In genomic region chr3:158668506-158668905, GRCh38 we compare ENCODE assay signal across 26 cellular contexts. TPM values are rescaled to one million over a fixed set of nuclear protein-coding genes. Genes with fewer than 3 reads are reported as not detected.
A peak's percentile ranks its signal among the peaks of the same experiment; 100 is the strongest.
DNase-seq lines count a peak whose midpoint lies in the region; ATAC-seq and TF ChIP-seq lines count a peak whose summit lies in the region.
"Had no signal": no experiment of that assay in that cellular context is flagged by ENCODE, and none has a peak within 500 bp of the region (broad histone marks: within the 10 kb centered on the region; RNA-seq: fewer than 3 reads in every experiment).

No MANE protein-coding gene starts in this region.

- H3K9me3 ChIP-seq in breast epithelium, result no peaks in the 10 kb centered on the region
- H3K9me3 ChIP-seq: BE2C, sigmoid colon had no signal

- H3K4me3 ChIP-seq in breast epithelium (no peak overlapping the region), fibroblast of the aortic adventitia (ENCODE audit: low read depth, low read length) (no peak overlapping the region)
- H3K4me3 ChIP-seq: sigmoid colon had no signal

- H3K27ac ChIP-seq in breast epithelium, result peak overlapping the region; percentile 37 to 49
- H3K27ac ChIP-seq: 22Rv1, sigmoid colon had no signal

- H3K4me1 ChIP-seq in breast epithelium, result no peaks in the 10 kb centered on the region
- H3K4me1 ChIP-seq: BE2C had no signal

- ATAC-seq in left lobe of liver (no peak), GM18517 (IDR thresholded peaks at IDR 0.05; ENCODE audit: unreplicated experiment) (no peak)
- ATAC-seq: activated T-cell treated with anti-CD3 and anti-CD28 coated beads, Interleukin-2, amount 50 U/mL, for 4 hours; left ventricle myocardium superior; natural killer cell had no signal

- peaks cover 4% of the 10 kb centered on the region for H3K36me3 ChIP-seq in breast epithelium

- intact Hi-C loops in breast epithelium (cut with DNase I; ENCODE audit: low total_unique reads), result no loop called here

- no peak for TF ChIP-seq POLR2A in breast epithelium (IDR thresholded peaks at IDR 0.05)

- DNase-seq in NCI-H2196 (lab: John Stamatoyannopoulos, UW; ENCODE audit: unreplicated experiment) (peak; percentile 56), NCI-H2196 treated with DMSO at 0.1 percent for 48 hours (lab: John Stamatoyannopoulos, UW; ENCODE audit: unreplicated experiment) (no peak), breast epithelium (ENCODE audit: low spot score in 2 of 2) (no peak), fibroblast of the aortic adventitia (ENCODE audit: low read depth) (peak; percentile 77), stromal cell of bone marrow (ENCODE audit: low read depth) (peak; percentile 73), left lobe of liver (ENCODE audit: low spot score) (no peak)
- DNase-seq in stimulated activated CD4-positive, alpha-beta T cell treated with anti-CD3 and anti-CD28 coated beads, Interleukin-2, amount 100 ng/mL, for 48 hours, result no peak
- DNase-seq: activated CD4-positive, alpha-beta T cell treated with anti-CD3 and anti-CD28 coated beads for 4 hours; activated naive CD4-positive, alpha-beta T cell treated with Interleukin-2 at 50 U/mL for 16 hours; activated T-cell treated with anti-CD3 and anti-CD28 coated beads, Interleukin-2, amount 50 U/mL, for 4 hours; BE2C; cerebellar nuclear complex; DMS53; GDM1; HFFc6; KG1; left ventricle myocardium superior; natural killer cell; NCI-H146; NCI-H524 treated with DMSO at 0.1 percent for 48 hours; RPMI8226; sigmoid colon; stimulated activated CD8-positive, alpha-beta memory T cell treated with anti-CD3 and anti-CD28 coated beads, Interleukin-4, amount 100 ng/mL, for 48 hours had no signal

- H3K27me3 ChIP-seq in breast epithelium, result no peaks in the 10 kb centered on the region
- H3K27me3 ChIP-seq: BE2C, sigmoid colon had no signal

- no peak for TF ChIP-seq CTCF in breast epithelium (IDR thresholded peaks at IDR 0.05)
- TF ChIP-seq CTCF in fibroblast of the aortic adventitia (IDR thresholded peaks at IDR 0.05; ENCODE audit: insufficient read depth, low read length), result no peak

RNA-seq across cellular contexts. Expression of gene LXN, which starts 3.9 kb away (rescaled TPM):
- 10 to 100 TPM; 12.0 to 55.5 (median 40.3) TPM for total RNA-seq in breast epithelium
- 115 and 152 TPM in 2 replicates for total RNA-seq in fibroblast of the aortic adventitia (ENCODE audit: low replicate concordance)
- total RNA-seq in left lobe of liver, result 0.68 TPM
- total RNA-seq: HT1080 had no signal

RNA-seq across cellular contexts. Expression of gene GFM1, which starts 24.2 kb away (rescaled TPM):
- total RNA-seq in breast epithelium (10 to 100 TPM; 44.6 to 63.5 (median 46.4) TPM), fibroblast of the aortic adventitia (ENCODE audit: low replicate concordance) (44.4 and 49.4 TPM in 2 replicates), left lobe of liver (42.9 TPM)

Comparison
In these comparisons a context has a peak if more than half of its experiments do, and no peak if none do; other contexts are left out.
1. DNase-seq: peak in NCI-H2196 (single experiment), fibroblast of the aortic adventitia (single experiment) and stromal cell of bone marrow (single experiment); none in NCI-H2196 treated with DMSO at 0.1 percent for 48 hours (single experiment), breast epithelium (0 of 2), stimulated activated CD4-positive, alpha-beta T cell treated with anti-CD3 and anti-CD28 coated beads, Interleukin-2, amount 100 ng/mL, for 48 hours (0 of 2) and left lobe of liver (single experiment).